Comparison of ENCODE assay signal across 20 cellular contexts in the genomic region with DNA sequence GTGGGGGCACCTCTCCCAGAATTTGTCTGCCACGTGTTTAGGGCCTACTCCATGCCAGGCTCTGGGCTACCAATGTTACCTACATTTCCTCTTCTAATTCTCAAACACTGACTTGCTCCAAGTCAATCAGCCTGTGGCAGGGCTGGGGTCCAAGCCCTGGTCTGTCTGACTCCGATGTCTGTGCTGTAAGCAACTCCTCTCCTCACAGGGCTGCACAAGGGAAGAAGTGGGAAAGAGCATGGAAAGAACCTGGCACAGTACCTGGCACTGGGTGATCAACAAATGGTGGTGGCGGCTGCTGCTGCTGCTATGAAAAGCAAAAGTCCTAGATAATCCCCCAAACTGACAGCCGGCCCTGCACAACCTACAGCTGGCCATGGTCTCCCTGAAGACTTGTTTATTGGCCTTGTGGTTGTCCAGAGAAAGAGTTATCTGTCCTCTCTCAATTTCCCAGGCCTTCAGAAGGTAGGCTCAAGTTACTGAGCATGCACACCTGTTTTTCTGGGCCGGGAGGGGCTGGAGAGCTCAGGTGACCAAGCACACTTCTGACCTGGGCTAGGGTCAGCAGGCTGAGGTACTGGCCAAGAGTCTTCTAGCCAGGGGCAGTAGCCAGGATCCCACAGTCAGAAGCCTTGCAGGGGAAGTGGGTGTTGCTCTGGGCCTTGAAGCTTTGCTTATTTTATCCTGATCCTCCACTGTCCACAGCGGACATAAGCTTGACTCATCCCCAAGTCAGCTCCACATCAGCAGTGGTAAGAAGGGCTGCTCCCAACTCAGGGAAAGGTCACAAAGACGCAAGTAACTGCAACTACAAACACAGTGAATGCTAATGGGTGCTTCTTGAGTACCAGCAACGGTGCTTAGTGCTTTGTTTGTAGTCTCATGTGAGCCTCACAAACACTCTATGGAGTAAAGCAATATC. TPM values are rescaled to one million over a fixed set of nuclear protein-coding genes. Genes with fewer than 3 reads are reported as not detected.
DNase-seq lines count a peak whose midpoint lies in the region; ATAC-seq and TF ChIP-seq lines count a peak whose summit lies in the region.
"Had no signal": no experiment of that assay in that cellular context is flagged by ENCODE, and none has a peak within 500 bp of the region (broad histone marks: within the 10 kb centered on the region; RNA-seq: fewer than 3 reads in every experiment).

No MANE protein-coding gene starts in this region.

- H3K4me1 Mint-ChIP-seq in Caco-2 (ENCODE audit: low read depth, unreplicated experiment) = no peaks in the 10 kb centered on the region
- no peaks in the 10 kb centered on the region for H3K4me1 Mint-ChIP-seq in activated CD8-positive, alpha-beta T cell treated with anti-CD3 and anti-CD28 coated beads for 36 hours (ENCODE audit: low read depth)
- H3K4me1 Mint-ChIP-seq: activated CD4-positive, alpha-beta memory T cell treated with anti-CD3 and anti-CD28 coated beads, Interleukin-2, amount 10 ng/mL, durations not matched to agents 7 days and 5 days had no signal

- no peaks in the 10 kb centered on the region for H4K20me1 ChIP-seq in PC-3 (ENCODE audit: low read length)

- H3K4me1 ChIP-seq in PC-3 (ENCODE audit: insufficient read depth, low read length) = peaks cover 14% of the 10 kb centered on the region
- H3K4me1 ChIP-seq in Caco-2 = no peaks in the 10 kb centered on the region
- H3K4me1 ChIP-seq: adrenal gland, left lung, uterus had no signal

- H3K36me3 Mint-ChIP-seq in Caco-2 (ENCODE audit: insufficient read depth, unreplicated experiment) = no peaks in the 10 kb centered on the region
- H3K36me3 Mint-ChIP-seq in activated CD8-positive, alpha-beta T cell treated with anti-CD3 and anti-CD28 coated beads for 36 hours (ENCODE audit: low read depth) = no peaks in the 10 kb centered on the region

- H3K79me2 ChIP-seq in PC-3 (ENCODE audit: low read length) = no peaks in the 10 kb centered on the region
- H3K79me2 ChIP-seq: hepatocyte had no signal

- peak overlapping the region; percentile 8; the same call in 1 of the 2 replicates for H3K9ac ChIP-seq in PC-3 (ENCODE audit: low read length)

- POLR2A ChIA-PET in PC-3 (lab: Charles Lee; ENCODE audit: unreplicated experiment) (no interaction called here), Caco-2 (lab: Charles Lee) (no interaction called here)
- POLR2A ChIA-PET in activated CD8-positive, alpha-beta T cell treated with anti-CD3 and anti-CD28 coated beads for 36 hours (lab: Charles Lee) = interaction anchor here (0.6 kb wide), 1 partner anchor 1079 kb away, joined by 6 read pairs; no protein-coding TSS in a partner anchor

- DNase-seq in AG09319 (ENCODE audit: extremely low read depth, low read depth) (peak; percentile 31), PC-3 (peak; percentile 72), fibroblast of mammary gland (ENCODE audit: low read depth) (peak; percentile 96), non-pigmented ciliary epithelial cell (ENCODE audit: low read depth) (peak; percentile 34), Caco-2 (no peak), HuH-7.5 (ENCODE audit: low spot score) (no peak)
- no peak for DNase-seq in activated CD8-positive, alpha-beta memory T cell treated with anti-CD3 and anti-CD28 coated beads for 24 hours
- no peak for DNase-seq in activated CD8-positive, alpha-beta T cell treated with anti-CD3 and anti-CD28 coated beads for 36 hours
- DNase-seq: activated CD4-positive, alpha-beta memory T cell treated with anti-CD3 and anti-CD28 coated beads, Interleukin-2, amount 10 ng/mL, durations not matched to agents 7 days and 5 days; adrenal gland; DMS153; left lung; NCI-H1930; NCI-H524; stomach; uterus had no signal

- no peak overlapping the region for H3K27ac Mint-ChIP-seq in Caco-2 (ENCODE audit: unreplicated experiment)
- H3K27ac Mint-ChIP-seq in activated CD8-positive, alpha-beta T cell treated with anti-CD3 and anti-CD28 coated beads for 36 hours = no peak overlapping the region
- H3K27ac Mint-ChIP-seq: activated CD4-positive, alpha-beta memory T cell treated with anti-CD3 and anti-CD28 coated beads, Interleukin-2, amount 10 ng/mL, durations not matched to agents 7 days and 5 days; activated T-helper 1 cell treated with anti-CD3 and anti-CD28 coated beads, Interleukin-12 subunit alpha, Interleukin-12 subunit beta, Interleukin-2, Interleukin-4 antibody, amounts not matched to agents 30 ng/mL and 10 ng/mL and 1 ng/mL, durations not matched to agents 14 hours and 24 hours and 36 hours; progenitor cell of endocrine pancreas had no signal

- no peak overlapping the region for H3K4me3 Mint-ChIP-seq in Caco-2 (ENCODE audit: unreplicated experiment)
- H3K4me3 Mint-ChIP-seq in activated CD8-positive, alpha-beta T cell treated with anti-CD3 and anti-CD28 coated beads for 36 hours = no peak overlapping the region
- H3K4me3 Mint-ChIP-seq: activated CD4-positive, alpha-beta memory T cell treated with anti-CD3 and anti-CD28 coated beads, Interleukin-2, amount 10 ng/mL, durations not matched to agents 7 days and 5 days; activated T-helper 1 cell treated with anti-CD3 and anti-CD28 coated beads, Interleukin-12 subunit alpha, Interleukin-12 subunit beta, Interleukin-2, Interleukin-4 antibody, amounts not matched to agents 30 ng/mL and 10 ng/mL and 1 ng/mL, durations not matched to agents 14 hours and 24 hours and 36 hours had no signal

- H3K9me3 ChIP-seq in PC-3 (ENCODE audit: low read length) (no peaks in the 10 kb centered on the region), Caco-2 (no peaks in the 10 kb centered on the region)
- H3K9me3 ChIP-seq: adrenal gland, left lung, stomach, uterus had no signal

- no peak overlapping the region for H2AFZ ChIP-seq in PC-3 (ENCODE audit: low read length)
- H2AFZ ChIP-seq: hepatocyte had no signal

- CTCF ChIA-PET in PC-3 (lab: Charles Lee) = no interaction called here
- CTCF ChIA-PET in Caco-2 (lab: Charles Lee) = no interaction called here
- CTCF ChIA-PET in activated CD8-positive, alpha-beta T cell treated with anti-CD3 and anti-CD28 coated beads for 36 hours (lab: Charles Lee) = interaction anchor here (1.0 to 1.4 kb wide), 3 partner anchors 9 to 86 kb away, joined by 3 read pairs; no protein-coding TSS in a partner anchor

- H3K36me3 ChIP-seq in PC-3 (ENCODE audit: low read depth, low read length) (no peaks in the 10 kb centered on the region), Caco-2 (ENCODE audit: control insufficient read depth, insufficient read depth, low read length) (no peaks in the 10 kb centered on the region)
- H3K36me3 ChIP-seq: adrenal gland, left lung, stomach, uterus had no signal

- no TSS peak for BruUV-seq in PC-3 (replicated peaks; lab: Mats Ljungman, UMichigan)
- no TSS peak for BruUV-seq in Caco-2 (replicated peaks; lab: Mats Ljungman, UMichigan)

- peak overlapping the region; percentile 57 for H3K4me2 ChIP-seq in PC-3 (ENCODE audit: low read length)
- H3K4me2 ChIP-seq: hepatocyte had no signal

- peak; percentile 72 for ATAC-seq in PC-3
- ATAC-seq in activated CD8-positive, alpha-beta T cell treated with anti-CD3 and anti-CD28 coated beads for 36 hours = no peak
- ATAC-seq: left lung had no signal

- no peaks in the 10 kb centered on the region for H3F3A ChIP-seq in PC-3 (ENCODE audit: low read length, unreplicated experiment)

- H3K4me3 ChIP-seq in PC-3 (ENCODE audit: low read length) = no peak overlapping the region
- H3K4me3 ChIP-seq in fibroblast of mammary gland (ENCODE audit: control insufficient read depth, low read depth, low read length) = no peak overlapping the region
- H3K4me3 ChIP-seq in Caco-2 (ENCODE audit: low read depth, low read length) = no peak overlapping the region
- H3K4me3 ChIP-seq: adrenal gland, hepatocyte, left lung, stomach, uterus had no signal

- TF ChIP-seq CTCF in AG09319 (IDR thresholded peaks at IDR 0.05; ENCODE audit: low read depth, low read length) (no peak), PC-3 (conservative IDR thresholded peaks at IDR 0.05; ENCODE audit: low read depth, low read length) (no peak), fibroblast of mammary gland (conservative IDR thresholded peaks at IDR 0.05; ENCODE audit: control insufficient read depth, insufficient read depth, low read depth, low read length) (no peak), Caco-2 (IDR thresholded peaks at IDR 0.05; ENCODE audit: insufficient read depth in 1 of 2, low read depth in 1 of 2, low read length in 1 of 2, severe bottlenecking in 1 of 2, unreplicated experiment in 1 of 2) (no peak)
- TF ChIP-seq CTCF in activated CD8-positive, alpha-beta T cell treated with anti-CD3 and anti-CD28 coated beads for 36 hours (IDR thresholded peaks at IDR 0.05) = no peak

- peaks cover 9% of the 10 kb centered on the region for H3K27me3 Mint-ChIP-seq in Caco-2 (ENCODE audit: insufficient read depth, unreplicated experiment)
- H3K27me3 Mint-ChIP-seq in activated CD8-positive, alpha-beta T cell treated with anti-CD3 and anti-CD28 coated beads for 36 hours = no peaks in the 10 kb centered on the region

- H3K27me3 ChIP-seq in PC-3 (ENCODE audit: low read length) (no peaks in the 10 kb centered on the region), Caco-2 (replicated peaks; ENCODE audit: control insufficient read depth, insufficient read depth, low read length) (no peaks in the 10 kb centered on the region; the same call in 1 of the 2 replicates)
- H3K27me3 ChIP-seq: adrenal gland, hepatocyte, left lung, stomach, uterus had no signal

- intact Hi-C loops in PC-3 (cut with micrococcal nuclease) (no loop called here), Caco-2 (cut with micrococcal nuclease; ENCODE audit: unreplicated experiment) (no loop called here)
- intact Hi-C loops in activated CD8-positive, alpha-beta T cell treated with anti-CD3 and anti-CD28 coated beads for 36 hours (cut with micrococcal nuclease) = no loop called here

- H3K9me2 ChIP-seq in PC-3 (replicated peaks; ENCODE audit: low read length) = no peaks in the 10 kb centered on the region

- H3K27ac ChIP-seq in PC-3 (ENCODE audit: low read length) = peak overlapping the region; percentile 59
- H3K27ac ChIP-seq: adrenal gland, hepatocyte, left lung, stomach, uterus had no signal

- no peaks in the 10 kb centered on the region for H3K9me3 Mint-ChIP-seq in Caco-2 (ENCODE audit: unreplicated experiment)
- no peaks in the 10 kb centered on the region for H3K9me3 Mint-ChIP-seq in activated CD8-positive, alpha-beta T cell treated with anti-CD3 and anti-CD28 coated beads for 36 hours
- H3K9me3 Mint-ChIP-seq: activated CD4-positive, alpha-beta memory T cell treated with anti-CD3 and anti-CD28 coated beads, Interleukin-2, amount 10 ng/mL, durations not matched to agents 7 days and 5 days; activated T-helper 1 cell treated with anti-CD3 and anti-CD28 coated beads, Interleukin-12 subunit alpha, Interleukin-12 subunit beta, Interleukin-2, Interleukin-4 antibody, amounts not matched to agents 30 ng/mL and 10 ng/mL and 1 ng/mL, durations not matched to agents 14 hours and 24 hours and 36 hours had no signal

RNA-seq across cellular contexts. Expression of gene KY, which starts 35.3 kb away (rescaled TPM):
- total RNA-seq in PC-3 (2014; rRNA removed) = 0.29 TPM in 1 of 2 replicates, not detected in the other
- not detected in 2 replicates for total RNA-seq in Caco-2 (2022)
- total RNA-seq in activated CD8-positive, alpha-beta T cell treated with anti-CD3 and anti-CD28 coated beads for 36 hours = not detected
- total RNA-seq: activated CD4-positive, alpha-beta memory T cell treated with anti-CD3 and anti-CD28 coated beads, Interleukin-2, amount 10 ng/mL, durations not matched to agents 7 days and 5 days; activated T-helper 1 cell treated with anti-CD3 and anti-CD28 coated beads, Interleukin-12 subunit alpha, Interleukin-12 subunit beta, Interleukin-2, Interleukin-4 antibody, amounts not matched to agents 30 ng/mL and 10 ng/mL and 1 ng/mL, durations not matched to agents 14 hours and 24 hours and 36 hours; endothelial cell of umbilical vein; progenitor cell of endocrine pancreas had no signal

Comparison
In these comparisons a context has a peak if more than half of its experiments do, and no peak if none do; other contexts are left out.
1. DNase-seq: peak in AG09319 (single experiment), PC-3 (single experiment), fibroblast of mammary gland (single experiment) and non-pigmented ciliary epithelial cell (single experiment); none in activated CD8-positive, alpha-beta memory T cell treated with anti-CD3 and anti-CD28 coated beads for 24 hours (single experiment), Caco-2 (0 of 2), HuH-7.5 (single experiment) and activated CD8-positive, alpha-beta T cell treated with anti-CD3 and anti-CD28 coated beads for 36 hours (single experiment).